Comparison of ENCODE assay signal across 1 cellular context in the genomic region with DNA sequence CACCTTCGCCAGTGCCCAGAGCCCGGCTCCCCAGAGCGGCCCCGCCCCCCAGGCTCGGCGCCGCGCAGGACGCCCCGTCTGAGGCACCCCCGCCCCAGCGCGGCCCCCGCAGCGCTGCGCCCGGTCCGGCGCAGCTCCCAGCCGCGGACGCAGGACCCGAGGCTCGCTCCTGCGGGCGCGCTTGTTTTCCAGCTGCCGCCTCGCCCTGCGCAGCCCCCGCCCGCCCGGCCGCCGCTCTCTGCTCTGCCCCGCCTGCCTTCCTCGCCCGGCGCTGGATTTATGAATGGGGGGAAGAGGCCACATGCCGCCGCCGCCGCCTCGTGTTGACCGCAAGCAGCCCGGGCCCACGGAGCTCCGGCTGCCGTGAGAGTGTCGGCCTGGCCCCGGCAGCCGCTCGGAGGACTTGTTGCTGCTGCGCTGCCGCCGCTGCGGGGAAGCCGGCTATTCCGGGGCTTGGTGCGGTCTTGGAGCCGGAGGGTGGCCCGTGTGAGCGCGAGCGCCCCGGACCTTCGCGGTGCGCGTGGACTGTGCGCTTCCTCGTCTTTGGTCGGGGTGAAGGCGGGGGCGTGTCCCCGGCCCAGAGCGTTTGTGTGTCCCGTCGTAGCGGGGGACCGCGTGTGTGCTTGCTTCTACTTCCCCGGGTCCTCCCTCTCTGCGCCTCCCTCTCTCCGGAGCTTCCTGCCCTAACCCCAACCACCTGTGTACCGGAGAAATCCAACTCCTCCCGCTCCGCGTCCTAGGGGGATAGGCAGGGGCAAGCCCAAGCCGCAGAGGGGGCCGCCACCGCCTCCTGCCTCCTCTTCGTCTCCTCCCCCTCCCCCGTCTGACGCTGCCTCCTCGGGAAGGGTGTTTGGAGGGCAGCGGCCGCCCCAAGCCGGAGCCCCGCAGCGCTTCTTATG.
TF ChIP-seq lines count a peak whose summit lies in the region.

No MANE protein-coding gene starts in this region.

TF ChIP-seq in WTC11, 78 proteins besides CTCF, POLR2A, EP300 and RAD21 (continued from another document):
- no peak for TF ChIP-seq ZBTB43 (CRISPR knock-in tag; IDR thresholded peaks at IDR 0.05)
TF ChIP-seq in WTC11: peak in this region for 7.
